11 cellular contexts compared by ENCODE assay signal in genomic region chr9:69317894-69318293, GRCh38. TPM values are rescaled to one million over a fixed set of nuclear protein-coding genes. Genes with fewer than 3 reads are reported as not detected.
DNase-seq lines count a peak whose midpoint lies in the region; ATAC-seq lines count a peak whose summit lies in the region.
"Had no signal": no experiment of that assay in that cellular context is flagged by ENCODE, and none has a peak within 500 bp of the region (broad histone marks: within the 10 kb centered on the region; RNA-seq: fewer than 3 reads in every experiment).

No MANE protein-coding gene starts in this region.

- in situ Hi-C loops in G401 (cut with HindIII; ENCODE audit: low sequenced_read_pairs) = no loop called here

- H3K4me3 Mint-ChIP-seq in stimulated activated effector memory CD8-positive, alpha-beta T cell treated with anti-CD3 and anti-CD28 coated beads, Interleukin-12 subunit alpha, Interleukin-12 subunit beta, amount 100 ng/mL, for 72 hours = no peak overlapping the region
- H3K4me3 Mint-ChIP-seq: endodermal cell had no signal

- peaks cover 5% of the 10 kb centered on the region for H3K4me1 Mint-ChIP-seq in stimulated activated effector memory CD8-positive, alpha-beta T cell treated with anti-CD3 and anti-CD28 coated beads, Interleukin-12 subunit alpha, Interleukin-12 subunit beta, amount 100 ng/mL, for 72 hours

- H3K36me3 Mint-ChIP-seq in stimulated activated effector memory CD8-positive, alpha-beta T cell treated with anti-CD3 and anti-CD28 coated beads, Interleukin-12 subunit alpha, Interleukin-12 subunit beta, amount 100 ng/mL, for 72 hours = no peaks in the 10 kb centered on the region

- H3K27ac Mint-ChIP-seq in stimulated activated effector memory CD8-positive, alpha-beta T cell treated with anti-CD3 and anti-CD28 coated beads, Interleukin-12 subunit alpha, Interleukin-12 subunit beta, amount 100 ng/mL, for 72 hours = no peak overlapping the region
- H3K27ac Mint-ChIP-seq: endodermal cell had no signal

- ATAC-seq in GM21737 (IDR thresholded peaks at IDR 0.05; ENCODE audit: unreplicated experiment) (peak; percentile 80), HG03354 (IDR thresholded peaks at IDR 0.05; ENCODE audit: poor library complexity, severe bottlenecking, unreplicated experiment) (peak; percentile 92)
- peak; percentile 95 for ATAC-seq in stimulated activated effector memory CD8-positive, alpha-beta T cell treated with anti-CD3 and anti-CD28 coated beads, Interleukin-12 subunit alpha, Interleukin-12 subunit beta, amount 100 ng/mL, for 72 hours

- peaks cover 7% of the 10 kb centered on the region for H3K9me3 Mint-ChIP-seq in stimulated activated effector memory CD8-positive, alpha-beta T cell treated with anti-CD3 and anti-CD28 coated beads, Interleukin-12 subunit alpha, Interleukin-12 subunit beta, amount 100 ng/mL, for 72 hours

- DNase-seq in activated T-cell treated with anti-CD3 and anti-CD28 coated beads for 24 hours (ENCODE audit: low read depth) (peak; percentile 7), NCI-H446 treated with DMSO at 0.1 percent for 48 hours (lab: John Stamatoyannopoulos, UW) (no peak), G401 (ENCODE audit: low spot score) (no peak), AG20443 (ENCODE audit: low spot score) (no peak)
- no peak for DNase-seq in activated T-cell treated with anti-CD3 and anti-CD28 coated beads, Interleukin-2, amount 50 U/mL, for 1 hour
- DNase-seq in stimulated activated effector memory CD8-positive, alpha-beta T cell treated with anti-CD3 and anti-CD28 coated beads, Interleukin-12 subunit alpha, Interleukin-12 subunit beta, amount 100 ng/mL, for 72 hours (ENCODE audit: low spot score in 2 of 2) = peak in 1 of 2 donors; percentile 52
- DNase-seq: endodermal cell, SW 1271, uterus had no signal

RNA-seq across cellular contexts. Expression of gene ENTREP1, which starts 7.1 kb away (rescaled TPM):
- not detected in 2 replicates for total RNA-seq in G401 (2014; rRNA removed; shearing (Covaris generic))
